9 cellular contexts compared by ENCODE assay signal in the genomic region with DNA sequence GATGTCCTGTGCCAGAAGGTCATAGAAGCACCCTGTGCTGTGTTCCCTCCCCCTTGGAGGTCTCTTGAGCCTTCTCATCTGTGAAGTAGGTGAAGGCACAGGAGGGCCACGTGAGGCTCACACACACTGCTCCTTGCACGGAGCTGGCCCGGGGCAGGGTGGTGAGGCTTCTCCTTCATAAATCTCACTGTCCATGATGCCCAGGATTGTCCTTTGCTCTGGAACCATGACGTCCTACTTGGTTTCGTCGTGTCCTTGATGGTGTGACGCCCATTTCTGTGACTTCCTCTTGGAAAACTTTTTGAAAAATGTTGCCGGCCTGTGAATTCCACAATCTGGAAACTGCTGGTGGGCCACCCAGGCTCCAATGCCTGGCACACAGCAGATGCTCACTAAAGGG. TPM values are rescaled to one million over a fixed set of nuclear protein-coding genes. Genes with fewer than 3 reads are reported as not detected.
A peak's percentile ranks its signal among the peaks of the same experiment; 100 is the strongest.
DNase-seq lines count a peak whose midpoint lies in the region; ATAC-seq and TF ChIP-seq lines count a peak whose summit lies in the region.
"Had no signal": no experiment of that assay in that cellular context is flagged by ENCODE, and none has a peak within 500 bp of the region (broad histone marks: within the 10 kb centered on the region; RNA-seq: fewer than 3 reads in every experiment).

No MANE protein-coding gene starts in this region.

- WGBS in endodermal cell (ENCODE audit: insufficient coverage in 1 of 2, insufficient read length in 1 of 2), 2 experiments, result 92 to 93% methylated on average over 6 to 8 of the region's 8 CpGs

- POLR2A ChIA-PET in Caco-2 (lab: Charles Lee), result no interaction called here
- POLR2A ChIA-PET in RWPE1 (lab: Yijun Ruan, JAX; ENCODE audit: low non-redundant PET), result no interaction called here

- no peaks in the 10 kb centered on the region for H3K36me3 ChIP-seq in Caco-2 (ENCODE audit: control insufficient read depth, insufficient read depth, low read length)
- H3K36me3 ChIP-seq in endodermal cell (ENCODE audit: control insufficient read depth, insufficient read depth, low read length), result peaks cover 4% of the 10 kb centered on the region
- H3K36me3 ChIP-seq in skeletal muscle tissue (ENCODE audit: control insufficient read depth in 3 of 3, insufficient read depth in 3 of 3, low read length in 3 of 3), result peaks cover 10 to 19% (median 11%) of the 10 kb centered on the region in 3 donors

- H3K27me3 Mint-ChIP-seq in Caco-2 (ENCODE audit: insufficient read depth, unreplicated experiment) (no peaks in the 10 kb centered on the region), endodermal cell (ENCODE audit: insufficient read depth) (no peaks in the 10 kb centered on the region)

- intact Hi-C loops in Caco-2 (cut with micrococcal nuclease; ENCODE audit: unreplicated experiment), result no loop called here

- H3K4me1 ChIP-seq in Caco-2 (no peaks in the 10 kb centered on the region), endodermal cell (ENCODE audit: control insufficient read depth, insufficient read depth, low read length) (no peaks in the 10 kb centered on the region), skeletal muscle tissue (ENCODE audit: control insufficient read depth in 3 of 3, insufficient read depth in 3 of 3, low read length in 3 of 3) (peaks cover 53 to 82% (median 61%) of the 10 kb centered on the region in 3 donors)

- no peaks in the 10 kb centered on the region for H3K27me3 ChIP-seq in Caco-2 (replicated peaks; ENCODE audit: control insufficient read depth, insufficient read depth, low read length)
- H3K27me3 ChIP-seq in endodermal cell (ENCODE audit: control insufficient read depth, insufficient read depth, low read length, poor library complexity, severe bottlenecking), result no peaks in the 10 kb centered on the region
- no peaks in the 10 kb centered on the region for H3K27me3 ChIP-seq in skeletal muscle tissue (ENCODE audit: control insufficient read depth in 3 of 3, insufficient read depth in 3 of 3, low read length in 3 of 3)

- ATAC-seq in HG02642 (IDR thresholded peaks at IDR 0.05; ENCODE audit: poor library complexity, unreplicated experiment), result no peak

- DNase-seq in Caco-2, result no peak
- DNase-seq in RWPE1 (ENCODE audit: low spot score), result no peak
- no peak for DNase-seq in endodermal cell
- no peak for DNase-seq in NAMALWA (ENCODE audit: low spot score)
- no peak for DNase-seq in NCI-H1417 (lab: John Stamatoyannopoulos, UW)
- DNase-seq: NCI-H1694 had no signal

- no TSS peak for BruUV-seq in Caco-2 (replicated peaks; lab: Mats Ljungman, UMichigan)

- H3K4me3 Mint-ChIP-seq in Caco-2 (ENCODE audit: unreplicated experiment), result no peak overlapping the region
- no peak overlapping the region for H3K4me3 Mint-ChIP-seq in endodermal cell

- H3K9ac ChIP-seq in endodermal cell (ENCODE audit: extremely low read depth, low read length, poor library complexity, severe bottlenecking) (no peak overlapping the region), skeletal muscle tissue (ENCODE audit: low read depth in 1 of 3, low read length in 3 of 3) (peak overlapping the region in 2 of 3 donors; percentile 3 to 10)

- H3K27ac ChIP-seq in RWPE1 (peak overlapping the region; percentile 90), endodermal cell (ENCODE audit: low read depth, low read length) (no peak overlapping the region), skeletal muscle tissue (ENCODE audit: low read depth, low read length) (no peak overlapping the region)
- H3K27ac ChIP-seq: VCaP had no signal

- TF ChIP-seq CTCF in Caco-2 (IDR thresholded peaks at IDR 0.05; ENCODE audit: insufficient read depth in 1 of 2, low read depth in 1 of 2, low read length in 1 of 2, severe bottlenecking in 1 of 2, unreplicated experiment in 1 of 2) (no peak), RWPE1 (conservative IDR thresholded peaks at IDR 0.05; ENCODE audit: low read depth) (no peak), endodermal cell (conservative IDR thresholded peaks at IDR 0.05) (no peak)

- H3K4me1 Mint-ChIP-seq in Caco-2 (ENCODE audit: low read depth, unreplicated experiment) (no peaks in the 10 kb centered on the region), endodermal cell (peaks cover 12% of the 10 kb centered on the region)

- H3K27ac Mint-ChIP-seq in Caco-2 (ENCODE audit: unreplicated experiment) (peak overlapping the region; percentile 50), endodermal cell (peak overlapping the region; percentile 14)

- H3K9me3 Mint-ChIP-seq in Caco-2 (ENCODE audit: unreplicated experiment), result no peaks in the 10 kb centered on the region
- no peaks in the 10 kb centered on the region for H3K9me3 Mint-ChIP-seq in endodermal cell

- H3K36me3 Mint-ChIP-seq in Caco-2 (ENCODE audit: insufficient read depth, unreplicated experiment), result peaks cover 90% of the 10 kb centered on the region
- peaks cover 38% of the 10 kb centered on the region for H3K36me3 Mint-ChIP-seq in endodermal cell (ENCODE audit: low read depth)

- no peak overlapping the region for H3K4me3 ChIP-seq in Caco-2 (ENCODE audit: low read depth, low read length)
- no peak overlapping the region for H3K4me3 ChIP-seq in endodermal cell (ENCODE audit: low read length)
- no peak overlapping the region for H3K4me3 ChIP-seq in skeletal muscle tissue (ENCODE audit: low read length in 3 of 3)

- CTCF ChIA-PET in Caco-2 (lab: Charles Lee) (interaction anchor here (0.8 kb wide), 1 partner anchor 12 kb away, joined by 4 read pairs; no protein-coding TSS in a partner anchor), RWPE1 (lab: Yijun Ruan, JAX) (interaction anchor here (0.6 kb wide), 1 partner anchor 82 kb away, joined by 4 read pairs; no protein-coding TSS in a partner anchor)

- H3K9me3 ChIP-seq in Caco-2 (no peaks in the 10 kb centered on the region), endodermal cell (ENCODE audit: control insufficient read depth, low read length) (no peaks in the 10 kb centered on the region), skeletal muscle tissue (ENCODE audit: control insufficient read depth in 3 of 3, low read length in 3 of 3) (no peaks in the 10 kb centered on the region)

RNA-seq across cellular contexts. Expression of gene SH2B3, which starts 34.4 kb away (rescaled TPM):
- total RNA-seq in Caco-2 (2022), result 15.6 and 16.1 TPM in 2 replicates
- 1 to 10 TPM; 6.8 to 6.9 TPM for total RNA-seq in endodermal cell
- 6.2 TPM for polyA plus RNA-seq in endodermal cell (2013, experiment 1 of 2)
- polyA plus RNA-seq in endodermal cell (2013, experiment 2 of 2), result 5.0 TPM
- 7.8 TPM for total RNA-seq in skeletal muscle tissue
